Comparison of ENCODE assay signal across 8 cellular contexts in the genomic region with DNA sequence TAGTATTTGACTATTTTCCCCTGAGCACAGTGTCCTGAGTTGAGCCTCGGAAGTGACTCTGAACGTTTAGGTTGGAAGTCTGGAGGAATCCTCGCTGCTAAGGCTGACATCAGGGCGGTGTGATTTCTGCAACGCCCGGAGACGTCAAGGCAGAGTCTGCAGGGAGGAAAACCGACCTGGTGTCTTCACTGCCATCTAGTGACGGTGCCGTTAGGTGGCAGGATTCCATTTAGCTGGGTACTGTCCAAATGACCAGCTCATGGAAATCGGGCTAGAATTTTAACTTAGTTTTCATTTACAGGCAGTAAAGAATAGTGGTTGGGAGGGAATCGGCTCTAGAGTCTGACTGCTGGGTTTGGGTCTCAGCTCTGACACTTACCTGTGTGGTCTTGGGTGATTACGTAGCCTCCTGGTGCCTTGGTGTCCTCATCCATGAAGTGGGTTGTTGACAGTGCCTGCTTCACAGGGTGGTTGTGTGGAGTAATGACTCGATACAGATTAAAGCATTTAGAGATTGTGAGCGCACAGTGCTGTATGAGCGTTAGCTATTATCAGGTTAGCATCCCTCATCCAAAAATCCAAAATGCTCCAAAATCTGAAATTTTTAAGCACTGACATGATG. TPM values are rescaled to one million over a fixed set of nuclear protein-coding genes. Genes with fewer than 3 reads are reported as not detected.
A peak's percentile ranks its signal among the peaks of the same experiment; 100 is the strongest.
DNase-seq lines count a peak whose midpoint lies in the region; ATAC-seq and TF ChIP-seq lines count a peak whose summit lies in the region.

No MANE protein-coding gene starts in this region.

- no peak overlapping the region for H3K27ac Mint-ChIP-seq in CD8-positive, alpha-beta T cell

- peaks cover 34% of the 10 kb centered on the region for H3K27me3 Mint-ChIP-seq in CD8-positive, alpha-beta T cell (ENCODE audit: low read depth)

- peak; percentile 90 for DNase-seq in AG08395 (ENCODE audit: low spot score)
- DNase-seq in GM12864 (ENCODE audit: low read depth), result no peak
- DNase-seq in NCI-H2171 (lab: John Stamatoyannopoulos, UW), result peak; percentile 1
- DNase-seq in astrocyte of the hippocampus (ENCODE audit: low read depth, low spot score), result peak; percentile 74
- peak; percentile 32 for DNase-seq in inferior parietal cortex (ENCODE audit: extremely low spot score)
- peak; percentile 49 for DNase-seq in superior temporal gyrus (ENCODE audit: extremely low spot score)
- DNase-seq in CD8-positive, alpha-beta T cell, result no peak

- no peak overlapping the region for H3K4me3 Mint-ChIP-seq in CD8-positive, alpha-beta T cell

- CTCF ChIA-PET in CD8-positive, alpha-beta T cell (lab: Charles Lee), result interaction anchor here (0.8 to 1.1 kb wide), 3 partner anchors 11 to 12 kb away, joined by 3 read pairs; no protein-coding TSS in a partner anchor

- POLR2A ChIA-PET in CD8-positive, alpha-beta T cell (lab: Charles Lee), result no interaction called here

- TF ChIP-seq CTCF in GM12864 (IDR thresholded peaks at IDR 0.05; ENCODE audit: low read depth, low read length, missing control alignments), result peak; percentile 75
- no peak for TF ChIP-seq CTCF in CD8-positive, alpha-beta T cell (IDR thresholded peaks at IDR 0.05)

- H3K9me3 ChIP-seq in CD8-positive, alpha-beta T cell (ENCODE audit: low read length), result no peaks in the 10 kb centered on the region

- no peaks in the 10 kb centered on the region for H3K36me3 ChIP-seq in CD8-positive, alpha-beta T cell (ENCODE audit: insufficient read depth, low read length)

- H3K4me1 ChIP-seq in CD8-positive, alpha-beta T cell (ENCODE audit: insufficient read depth, low read length), result no peaks in the 10 kb centered on the region

- no peaks in the 10 kb centered on the region for H3K36me3 Mint-ChIP-seq in CD8-positive, alpha-beta T cell

- no peak for ATAC-seq in CD8-positive, alpha-beta T cell
- ATAC-seq in GM19324 (IDR thresholded peaks at IDR 0.05; ENCODE audit: low FRiP score, unreplicated experiment), result no peak

- no peak overlapping the region for H3K4me3 ChIP-seq in GM12864 (ENCODE audit: low read depth, low read length)
- no peak overlapping the region for H3K4me3 ChIP-seq in CD8-positive, alpha-beta T cell (ENCODE audit: low read depth, low read length)

- peaks cover 3% of the 10 kb centered on the region for H3K4me1 Mint-ChIP-seq in CD8-positive, alpha-beta T cell (ENCODE audit: low read depth)

- peaks cover 10% of the 10 kb centered on the region for H3K9me3 Mint-ChIP-seq in CD8-positive, alpha-beta T cell

- intact Hi-C loops in CD8-positive, alpha-beta T cell (cut with DNase I, micrococcal nuclease), result no loop called here

- H3K27ac ChIP-seq in CD8-positive, alpha-beta T cell (ENCODE audit: low read depth, low read length), result no peak overlapping the region

- H3K27me3 ChIP-seq in CD8-positive, alpha-beta T cell (ENCODE audit: insufficient read depth, low read length), result no peaks in the 10 kb centered on the region

RNA-seq across cellular contexts. Expression of a gene that starts 35.0 kb away (rescaled TPM):
- total RNA-seq in CD8-positive, alpha-beta T cell, result not detected

Comparison
In these comparisons a context has a peak if more than half of its experiments do, and no peak if none do; other contexts are left out.
1. DNase-seq: peak in AG08395 (single experiment), NCI-H2171 (single experiment), astrocyte of the hippocampus (single experiment), inferior parietal cortex (single experiment) and superior temporal gyrus (single experiment); none in GM12864 (single experiment) and CD8-positive, alpha-beta T cell (0 of 7).